ENCODE assay signal across 15 cellular contexts in genomic region chr1:203136409-203137042, GRCh38. TPM values are rescaled to one million over a fixed set of nuclear protein-coding genes. Genes with fewer than 3 reads are reported as not detected.
DNase-seq lines count a peak whose midpoint lies in the region; ATAC-seq, FAIRE-seq and TF ChIP-seq lines count a peak whose summit lies in the region.
"Had no signal": no experiment of that assay in that cellular context is flagged by ENCODE, and none has a peak within 500 bp of the region (broad histone marks: within the 10 kb centered on the region; RNA-seq: fewer than 3 reads in every experiment).

No MANE protein-coding gene starts in this region.

- no peak overlapping the region for H3K4me2 ChIP-seq in GM23338

- FAIRE-seq in GM19239 (lab: Jason Lieb, UNC): no peak

- H3K4me3 ChIP-seq in GM23338 (no peak overlapping the region), RWPE2 (ENCODE audit: severe bottlenecking) (no peak overlapping the region)
- H3K4me3 ChIP-seq: psoas muscle had no signal

- in situ Hi-C loops in ACHN (cut with HindIII; ENCODE audit: low pct_ligation_motif_present, low pct_unique_long_range_greater_than_20kb, low sequenced_read_pairs): no loop called here

- H3K36me3 Mint-ChIP-seq in GM23338 (ENCODE audit: low read depth): no peaks in the 10 kb centered on the region
- H3K36me3 Mint-ChIP-seq: activated CD4-positive, alpha-beta memory T cell treated with anti-CD3 and anti-CD28 coated beads for 36 hours had no signal

- H3K27me3 ChIP-seq in GM23338 (ENCODE audit: insufficient read depth) (no peaks in the 10 kb centered on the region), RWPE2 (ENCODE audit: insufficient read depth, poor library complexity, severe bottlenecking) (no peaks in the 10 kb centered on the region), foreskin keratinocyte (peaks cover 9% of the 10 kb centered on the region)

- peaks cover 13% of the 10 kb centered on the region for H3K4me1 ChIP-seq in GM23338 (ENCODE audit: insufficient read depth)
- peaks cover 3% of the 10 kb centered on the region for H3K4me1 ChIP-seq in RWPE2 (ENCODE audit: insufficient read depth, poor library complexity, severe bottlenecking)
- peaks cover 6% of the 10 kb centered on the region for H3K4me1 ChIP-seq in foreskin keratinocyte
- H3K4me1 ChIP-seq: psoas muscle had no signal

- H3K9me2 ChIP-seq in GM23338 (ENCODE audit: insufficient read depth): no peaks in the 10 kb centered on the region

- ATAC-seq in GM23338: peak; percentile 57
- ATAC-seq in RWPE2 (ENCODE audit: low read depth): peak; percentile 41; the same call in 1 of the 3 replicates
- peak; percentile 54 for ATAC-seq in foreskin keratinocyte
- ATAC-seq: psoas muscle had no signal

- no peak for TF ChIP-seq CTCF in GM23338 (conservative IDR thresholded peaks at IDR 0.05; ENCODE audit: low read depth in 2 of 2)
- no peak for TF ChIP-seq CTCF in RWPE2 (IDR thresholded peaks at IDR 0.05; ENCODE audit: poor library complexity, severe bottlenecking)
- peak; percentile 18 for TF ChIP-seq CTCF in foreskin keratinocyte (conservative IDR thresholded peaks at IDR 0.05)

- H3K9me3 ChIP-seq in RWPE2 (ENCODE audit: severe bottlenecking): no peaks in the 10 kb centered on the region
- H3K9me3 ChIP-seq: psoas muscle had no signal

- no peak overlapping the region for H2AFZ ChIP-seq in GM23338

- no peaks in the 10 kb centered on the region for H4K20me1 ChIP-seq in GM23338 (replicated peaks; ENCODE audit: insufficient read depth)

- H3K27ac ChIP-seq in GM23338 (ENCODE audit: low read depth) (no peak overlapping the region), RWPE2 (ENCODE audit: poor library complexity, severe bottlenecking) (no peak overlapping the region), foreskin keratinocyte (no peak overlapping the region)
- H3K27ac ChIP-seq: psoas muscle had no signal

- H3K9me3 Mint-ChIP-seq in GM23338: no peaks in the 10 kb centered on the region
- H3K9me3 Mint-ChIP-seq: activated CD4-positive, alpha-beta memory T cell treated with anti-CD3 and anti-CD28 coated beads for 36 hours; activated naive CD4-positive, alpha-beta T cell treated with anti-CD3 and anti-CD28 coated beads for 36 hours; T-helper 2 cell treated with Interferon-gamma antibody and Interleukin-4, amounts not matched to agents 5 μg/mL and 100 μg/mL, for 36 hours had no signal

- H3K36me3 ChIP-seq in GM23338 (ENCODE audit: insufficient read depth): no peaks in the 10 kb centered on the region
- H3K36me3 ChIP-seq in RWPE2 (ENCODE audit: low read depth): no peaks in the 10 kb centered on the region

- H3K79me2 ChIP-seq in GM23338 (replicated peaks; ENCODE audit: insufficient read depth): no peaks in the 10 kb centered on the region

- H3K4me1 Mint-ChIP-seq in GM23338: peaks cover 12% of the 10 kb centered on the region; the same call in 2 of the 3 replicates

- peak; percentile 38 for DNase-seq in ACHN
- DNase-seq in GM23338 (ENCODE audit: low spot score): peak; percentile 19
- no peak for DNase-seq in RWPE2 (ENCODE audit: low spot score)
- no peak for DNase-seq in foreskin keratinocyte
- no peak for DNase-seq in GM19239 (ENCODE audit: insufficient read length, low spot score)
- DNase-seq in germinal center (ENCODE audit: low spot score): no peak
- DNase-seq in activated CD4-positive, alpha-beta T cell treated with anti-CD3 and anti-CD28 coated beads, Interleukin-2, amount 50 U/mL, for 4 hours: no peak
- no peak for DNase-seq in glomerular visceral epithelial cell (ENCODE audit: extremely low spot score)
- DNase-seq: activated naive CD4-positive, alpha-beta T cell treated with anti-CD3 and anti-CD28 coated beads for 36 hours; cerebellar nuclear complex; psoas muscle; stimulated activated CD4-positive, alpha-beta T cell treated with anti-CD3 and anti-CD28 coated beads, Interleukin-2, amount 100 ng/mL, for 48 hours; stimulated activated naive CD4-positive, alpha-beta T cell had no signal

- H3K27ac Mint-ChIP-seq in GM23338: no peak overlapping the region
- H3K27ac Mint-ChIP-seq: activated CD4-positive, alpha-beta memory T cell treated with anti-CD3 and anti-CD28 coated beads for 36 hours; activated naive CD4-positive, alpha-beta T cell treated with anti-CD3 and anti-CD28 coated beads for 36 hours; T-helper 2 cell treated with Interferon-gamma antibody and Interleukin-4, amounts not matched to agents 5 μg/mL and 100 μg/mL, for 36 hours had no signal

- H3K4me3 Mint-ChIP-seq in GM23338: no peak overlapping the region
- H3K4me3 Mint-ChIP-seq: activated CD4-positive, alpha-beta memory T cell treated with anti-CD3 and anti-CD28 coated beads for 36 hours; activated naive CD4-positive, alpha-beta T cell treated with anti-CD3 and anti-CD28 coated beads for 36 hours; T-helper 2 cell treated with Interferon-gamma antibody and Interleukin-4, amounts not matched to agents 5 μg/mL and 100 μg/mL, for 36 hours had no signal

- H3K27me3 Mint-ChIP-seq in GM23338 (ENCODE audit: insufficient read depth, low read depth, poor library complexity): peaks cover 8% of the 10 kb centered on the region

- H3F3A ChIP-seq in GM23338 (replicated peaks; ENCODE audit: low read depth): no peaks in the 10 kb centered on the region

TF ChIP-seq in GM23338, 12 proteins besides CTCF, POLR2A, EP300 and RAD21 (continues in another document):
- no peak for TF ChIP-seq EZH2phosphoT487 (IDR thresholded peaks at IDR 0.05; ENCODE audit: unreplicated experiment)
- no peak for TF ChIP-seq ETS1 (IDR thresholded peaks at IDR 0.05)
- no peak for TF ChIP-seq ZNF331 (CRISPR knock-in tag; IDR thresholded peaks at IDR 0.05; ENCODE audit: low read depth)
- no peak for TF ChIP-seq EZH2 (IDR thresholded peaks at IDR 0.05; ENCODE audit: low read depth, unreplicated experiment)
- TF ChIP-seq STAT1 (IDR thresholded peaks at IDR 0.05; ENCODE audit: unreplicated experiment): no peak
- TF ChIP-seq POLR2AphosphoS5 (IDR thresholded peaks at IDR 0.05; ENCODE audit: low read depth): no peak
- TF ChIP-seq REST (IDR thresholded peaks at IDR 0.05; ENCODE audit: unreplicated experiment): no peak
- TF ChIP-seq JUNB (IDR thresholded peaks at IDR 0.05; ENCODE audit: unreplicated experiment): no peak

RNA-seq across cellular contexts. Expression of gene ADORA1, which starts 9.0 kb away (rescaled TPM):
- 1.8 and 3.8 TPM in 2 replicates for total RNA-seq in GM23338 (2014; rRNA removed; shearing (Covaris generic))
- 0.63 and 1.5 TPM in 2 replicates for polyA plus RNA-seq in GM23338 (2016; fragmentation: Nextera tagmentation; extraction: Ambion mirVana)
- total RNA-seq in foreskin keratinocyte: 0.21 and 0.71 TPM in 2 replicates
- 0.20 and 0.59 TPM in 2 replicates for polyA plus RNA-seq in foreskin keratinocyte
- total RNA-seq: activated CD4-positive, alpha-beta memory T cell treated with anti-CD3 and anti-CD28 coated beads for 36 hours; activated naive CD4-positive, alpha-beta T cell treated with anti-CD3 and anti-CD28 coated beads for 36 hours had no signal

RNA-seq across cellular contexts. Expression of gene MYBPH, which starts 39.1 kb away (rescaled TPM):
- total RNA-seq in GM23338 (2014; rRNA removed; shearing (Covaris generic)): not detected in 2 replicates
- not detected in 2 replicates for polyA plus RNA-seq in GM23338 (2016; fragmentation: Nextera tagmentation; extraction: Ambion mirVana)
- not detected in 2 replicates for total RNA-seq in foreskin keratinocyte
- polyA plus RNA-seq in foreskin keratinocyte: not detected in 2 replicates
- total RNA-seq: activated CD4-positive, alpha-beta memory T cell treated with anti-CD3 and anti-CD28 coated beads for 36 hours; activated naive CD4-positive, alpha-beta T cell treated with anti-CD3 and anti-CD28 coated beads for 36 hours had no signal

RNA-seq across cellular contexts. Expression of gene CHI3L1, which starts 50.0 kb away (rescaled TPM):
- total RNA-seq in GM23338 (2014; rRNA removed; shearing (Covaris generic)): 0.76 TPM in 1 of 2 replicates, not detected in the other
- polyA plus RNA-seq in GM23338 (2016; fragmentation: Nextera tagmentation; extraction: Ambion mirVana) (not detected in 2 replicates), foreskin keratinocyte (not detected in 2 replicates)
- total RNA-seq in foreskin keratinocyte: not detected in 2 replicates
- total RNA-seq: activated CD4-positive, alpha-beta memory T cell treated with anti-CD3 and anti-CD28 coated beads for 36 hours had no signal

RNA-seq across cellular contexts. Expression of gene MYOG, which starts 50.7 kb away (rescaled TPM):
- total RNA-seq in GM23338 (2014; rRNA removed; shearing (Covaris generic)): not detected in 2 replicates
- polyA plus RNA-seq in GM23338 (2016; fragmentation: Nextera tagmentation; extraction: Ambion mirVana) (not detected in 2 replicates), foreskin keratinocyte (not detected in 2 replicates)
- not detected in 2 replicates for total RNA-seq in foreskin keratinocyte
- total RNA-seq: activated CD4-positive, alpha-beta memory T cell treated with anti-CD3 and anti-CD28 coated beads for 36 hours; activated naive CD4-positive, alpha-beta T cell treated with anti-CD3 and anti-CD28 coated beads for 36 hours had no signal

Comparison
In these comparisons a context has a peak if more than half of its experiments do, and no peak if none do; other contexts are left out.
1. DNase-seq: peak in ACHN (single experiment) and GM23338 (single experiment); none in RWPE2 (single experiment), foreskin keratinocyte (0 of 2), GM19239 (single experiment), germinal center (single experiment), activated CD4-positive, alpha-beta T cell treated with anti-CD3 and anti-CD28 coated beads, Interleukin-2, amount 50 U/mL, for 4 hours (0 of 2) and glomerular visceral epithelial cell (single experiment).
2. Peak in every context shown above with its lines, with median percentiles within 50 percentile points of each other: ATAC-seq.